Comparison of ENCODE assay signal across 24 cellular contexts in the genomic region with DNA sequence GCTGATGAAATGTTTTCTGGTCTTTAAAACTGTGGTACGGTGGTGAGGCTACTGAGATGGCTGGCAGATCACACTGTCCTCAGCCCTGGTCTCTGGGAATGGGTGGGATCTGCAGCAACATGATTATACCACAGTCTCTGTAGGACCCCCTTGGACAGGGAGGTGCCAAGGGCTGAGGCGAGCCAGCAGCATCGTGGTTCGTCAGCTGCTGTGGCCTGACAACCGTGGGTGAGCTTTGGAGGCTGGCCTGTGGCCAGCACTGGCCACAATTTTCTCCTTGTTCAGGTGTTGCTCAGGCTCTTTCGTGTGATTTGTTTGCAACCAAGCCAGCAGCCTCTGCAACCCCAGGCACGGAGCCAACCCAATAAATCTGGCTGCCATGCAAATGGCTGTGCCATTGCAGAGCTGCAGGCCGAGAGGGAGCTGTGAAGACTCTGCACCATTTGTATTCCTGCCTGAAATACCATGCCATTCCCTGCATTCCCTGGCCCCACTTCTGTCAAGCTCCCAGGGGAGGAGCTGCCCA.
A peak's percentile ranks its signal among the peaks of the same experiment; 100 is the strongest.
DNase-seq lines count a peak whose midpoint lies in the region; ATAC-seq, FAIRE-seq and TF ChIP-seq lines count a peak whose summit lies in the region.
"Had no signal": no experiment of that assay in that cellular context is flagged by ENCODE, and none has a peak within 500 bp of the region (broad histone marks: within the 10 kb centered on the region; RNA-seq: fewer than 3 reads in every experiment).

No MANE protein-coding gene starts in this region.

- TF ChIP-seq CTCF in suprapubic skin (IDR thresholded peaks at IDR 0.05): no peak

- no peak for TF ChIP-seq POLR2A in suprapubic skin (IDR thresholded peaks at IDR 0.05)

- H3K4me1 ChIP-seq in suprapubic skin: no peaks in the 10 kb centered on the region
- H3K4me1 ChIP-seq: HAP-1, parathyroid adenoma, testis had no signal

- intact Hi-C loops in left ventricle myocardium superior (cut with micrococcal nuclease) (no loop called here), cardiac septum (cut with DNase I) (no loop called here)

- H3K4me3 ChIP-seq in suprapubic skin: no peak overlapping the region
- H3K4me3 ChIP-seq: cardiac muscle cell, HAP-1, testis had no signal

- no peaks in the 10 kb centered on the region for H3K36me3 ChIP-seq in suprapubic skin
- H3K36me3 ChIP-seq: cardiac muscle cell, HAP-1 had no signal

- WGBS in suprapubic skin: 75% methylated on average over 1 of the region's 8 CpGs

- no peak overlapping the region for H3K27ac ChIP-seq in suprapubic skin
- H3K27ac ChIP-seq: cardiac muscle cell, parathyroid adenoma, testis had no signal

- no peak for ATAC-seq in left ventricle myocardium superior
- ATAC-seq: left lobe of liver; natural killer cell; stimulated activated memory B cell treated with anti-CD40 and anti-IgM and Interleukin-4, amounts not matched to agents 10 μg/mL and 1 μg/mL and 100 μg/mL, for 72 hours had no signal

- FAIRE-seq in urothelium cell line (lab: Jason Lieb, UNC): no peak
- FAIRE-seq: HTR-8/SVneo had no signal

- peak; percentile 28 for DNase-seq in left ventricle myocardium superior
- DNase-seq in cardiac septum (ENCODE audit: low spot score): no peak
- DNase-seq in NCI-H2081 (lab: John Stamatoyannopoulos, UW): peak; percentile 39 to 75
- peak; percentile 45 to 75 for DNase-seq in SHP77 (lab: John Stamatoyannopoulos, UW)
- DNase-seq in urothelium cell line (ENCODE audit: low spot score): peak; percentile 2
- DNase-seq in suprapubic skin (ENCODE audit: low spot score in 2 of 2): no peak
- no peak for DNase-seq in cortex of kidney (lab: John Stamatoyannopoulos, UW)
- no peak for DNase-seq in GOT3 (lab: John Stamatoyannopoulos, UW)
- DNase-seq: activated CD4-positive, alpha-beta memory T cell treated with anti-CD3 and anti-CD28 coated beads, Interleukin-2, amount 10 ng/mL, durations not matched to agents 7 days and 5 days; activated CD4-positive, CD25-positive, alpha-beta regulatory T cell; activated naive CD4-positive, alpha-beta T cell; amniotic stem cell; CD4-positive, CD25-positive, alpha-beta regulatory T cell; dermis blood vessel endothelial cell; Karpas-422; natural killer cell; NCI-H187; testis had no signal

- no peaks in the 10 kb centered on the region for H3K27me3 ChIP-seq in suprapubic skin
- H3K27me3 ChIP-seq: cardiac muscle cell, testis had no signal

- no peaks in the 10 kb centered on the region for H3K9me3 ChIP-seq in suprapubic skin
- H3K9me3 ChIP-seq: testis had no signal

- TF ChIP-seq EP300 in suprapubic skin (IDR thresholded peaks at IDR 0.05): no peak

Comparison
In these comparisons a context has a peak if more than half of its experiments do, and no peak if none do; other contexts are left out.
1. DNase-seq: peak in left ventricle myocardium superior (single experiment), NCI-H2081 (2 of 2), SHP77 (2 of 2) and urothelium cell line (single experiment); none in cardiac septum (single experiment), suprapubic skin (0 of 2), cortex of kidney (single experiment) and GOT3 (single experiment).